In the genomic region with DNA sequence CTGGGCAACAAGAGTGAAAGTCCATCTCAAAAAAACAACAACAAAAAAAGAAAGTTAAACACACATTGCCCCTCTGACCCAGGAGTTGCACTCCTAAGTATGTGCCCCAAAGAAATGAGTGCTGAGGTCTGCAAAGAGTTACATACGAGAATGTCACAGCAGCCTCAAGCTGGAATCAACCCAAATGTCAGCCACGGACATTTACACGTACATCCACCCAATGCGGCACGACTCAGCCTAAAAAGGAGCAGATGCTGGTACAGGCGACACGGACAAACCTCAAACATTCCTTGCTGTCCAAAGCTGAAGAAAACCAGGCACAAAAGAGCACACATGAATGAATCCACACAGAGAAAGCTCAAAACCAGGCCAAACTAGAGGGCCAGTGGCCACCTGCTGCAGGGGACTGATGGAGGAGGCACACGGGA, we compare ENCODE assay signal across 10 cellular contexts. TPM values are rescaled to one million over a fixed set of nuclear protein-coding genes. Genes with fewer than 3 reads are reported as not detected.
DNase-seq lines count a peak whose midpoint lies in the region; ATAC-seq and TF ChIP-seq lines count a peak whose summit lies in the region.
"Had no signal": no experiment of that assay in that cellular context is flagged by ENCODE, and none has a peak within 500 bp of the region (broad histone marks: within the 10 kb centered on the region; RNA-seq: fewer than 3 reads in every experiment).

No MANE protein-coding gene starts in this region.

- H2BK5ac ChIP-seq in mesenchymal stem cell (ENCODE audit: low read depth, low read length, poor library complexity, severe bottlenecking) (no peak overlapping the region), trophoblast cell (ENCODE audit: low read depth, low read length, poor library complexity) (no peak overlapping the region)

- H3K9me3 ChIP-seq in breast epithelium (no peaks in the 10 kb centered on the region), mammary epithelial cell (replicated peaks; ENCODE audit: insufficient read depth, low read length) (no peaks in the 10 kb centered on the region), adipocyte (ENCODE audit: control insufficient read depth, low read length) (no peaks in the 10 kb centered on the region), mesenchymal stem cell (ENCODE audit: control insufficient read depth, low read length) (no peaks in the 10 kb centered on the region), upper lobe of right lung (no peaks in the 10 kb centered on the region), trophoblast cell (ENCODE audit: insufficient read depth, low read depth, low read length) (no peaks in the 10 kb centered on the region)

- H3K4me3 ChIP-seq in breast epithelium, result peak overlapping the region in 1 of 3 donors; percentile 16
- no peak overlapping the region for H3K4me3 ChIP-seq in mammary epithelial cell (replicated peaks in 1 of 3; ENCODE audit: insufficient read depth in 1 of 3, low read depth in 2 of 3, low read length in 3 of 3)
- peak overlapping the region; percentile 7 for H3K4me3 ChIP-seq in adipocyte (ENCODE audit: low read length)
- no peak overlapping the region for H3K4me3 ChIP-seq in mesenchymal stem cell (ENCODE audit: insufficient read depth in 1 of 2, low read depth in 1 of 2, low read length in 2 of 2)
- H3K4me3 ChIP-seq in upper lobe of right lung, result no peak overlapping the region
- H3K4me3 ChIP-seq in trophoblast cell (ENCODE audit: low read depth, low read length), result no peak overlapping the region

- H2BK12ac ChIP-seq in mesenchymal stem cell (ENCODE audit: low read length in 2 of 2), result peak overlapping the region in 1 of 2 experiments; percentile 45
- no peak overlapping the region for H2BK12ac ChIP-seq in trophoblast cell (ENCODE audit: low read length)

- CTCF ChIA-PET in mammary epithelial cell (lab: Charles Lee; ENCODE audit: low non-redundant PET), result no interaction called here

- H2AK5ac ChIP-seq in mesenchymal stem cell (ENCODE audit: low read length, severe bottlenecking) (peak overlapping the region; percentile 40), trophoblast cell (ENCODE audit: low read length) (no peak overlapping the region)

- H3K4ac ChIP-seq in mesenchymal stem cell (ENCODE audit: low read depth in 1 of 2, low read length in 2 of 2) (peak overlapping the region in 1 of 2 experiments; percentile 76), trophoblast cell (ENCODE audit: low read depth, low read length) (no peak overlapping the region)

- TF ChIP-seq CTCF in breast epithelium (IDR thresholded peaks at IDR 0.05) (no peak), mammary epithelial cell (conservative IDR thresholded peaks at IDR 0.05 in 1 of 2, IDR thresholded peaks at IDR 0.05 in 1 of 2; ENCODE audit: extremely low read depth in 1 of 2, insufficient read depth in 1 of 2, low read depth in 1 of 2, low read length in 2 of 2) (no peak), upper lobe of right lung (IDR thresholded peaks at IDR 0.05) (no peak)

- H2BK120ac ChIP-seq in mesenchymal stem cell (ENCODE audit: low read depth, low read length), result no peak overlapping the region
- H2BK120ac ChIP-seq in trophoblast cell (ENCODE audit: insufficient read depth, low read length, poor library complexity), result no peak overlapping the region

- no peak overlapping the region for H3K4me2 ChIP-seq in mammary epithelial cell (ENCODE audit: insufficient read depth, low read depth, low read length)
- H3K4me2 ChIP-seq in mesenchymal stem cell (ENCODE audit: low read length, poor library complexity, severe bottlenecking), result no peak overlapping the region
- H3K4me2 ChIP-seq in trophoblast cell (ENCODE audit: low read length), result no peak overlapping the region

- H2BK15ac ChIP-seq in mesenchymal stem cell (ENCODE audit: low read depth, poor library complexity, severe bottlenecking), result no peak overlapping the region

- H3K79me1 ChIP-seq in mesenchymal stem cell (replicated peaks; ENCODE audit: low read length, poor library complexity, severe bottlenecking), result peaks cover 39% of the 10 kb centered on the region
- H3K79me1 ChIP-seq in trophoblast cell (ENCODE audit: low read length), result no peaks in the 10 kb centered on the region

- in situ Hi-C loops in mammary epithelial cell (cut with MboI; ENCODE audit: low sequenced_read_pairs in 2 of 2), result no loop called here

- H3K27ac ChIP-seq in breast epithelium (peak overlapping the region; percentile 94 to 98), mammary epithelial cell (ENCODE audit: insufficient read depth, low read depth, low read length) (no peak overlapping the region), mesenchymal stem cell (ENCODE audit: low read length, poor library complexity, severe bottlenecking) (no peak overlapping the region), upper lobe of right lung (peak overlapping the region; percentile 48), trophoblast cell (ENCODE audit: low read depth, low read length) (no peak overlapping the region)

- no peaks in the 10 kb centered on the region for H3K36me3 ChIP-seq in breast epithelium
- no peaks in the 10 kb centered on the region for H3K36me3 ChIP-seq in mammary epithelial cell (ENCODE audit: insufficient read depth, low read length)
- no peaks in the 10 kb centered on the region for H3K36me3 ChIP-seq in adipocyte (ENCODE audit: control insufficient read depth, insufficient read depth, low read length, severe bottlenecking)
- H3K36me3 ChIP-seq in mesenchymal stem cell (ENCODE audit: control insufficient read depth in 1 of 2, insufficient read depth in 2 of 2, low read depth in 1 of 2, low read length in 2 of 2), result peaks cover 7 to 8% of the 10 kb centered on the region in 2 experiments
- no peaks in the 10 kb centered on the region for H3K36me3 ChIP-seq in upper lobe of right lung
- H3K36me3 ChIP-seq in trophoblast cell (ENCODE audit: control insufficient read depth in 1 of 2, insufficient read depth in 2 of 2, low read length in 2 of 2), result peaks cover 0 to 1% of the 10 kb centered on the region in 2 experiments

- WGBS in mammary epithelial cell (ENCODE audit: low coverage, missing lambda C conversion rate), result 91% methylated on average over 8 of the region's 8 CpGs
- 8% methylated on average over 7 of the region's 8 CpGs for WGBS in mesenchymal stem cell
- no CpG with 5 or more reads among the region's 8 CpGs for WGBS in trophoblast cell (ENCODE audit: extremely low coverage, insufficient coverage, insufficient read length)

- no peak for TF ChIP-seq POLR2A in breast epithelium (IDR thresholded peaks at IDR 0.05)

- H3K23ac ChIP-seq in mesenchymal stem cell (ENCODE audit: low read length in 2 of 2) (no peak overlapping the region), trophoblast cell (ENCODE audit: low read length) (no peak overlapping the region)

- ATAC-seq in upper lobe of right lung, result no peak
- ATAC-seq: WTC11 had no signal

- H3K18ac ChIP-seq in mesenchymal stem cell (ENCODE audit: low read depth in 1 of 2, low read length in 2 of 2), result peak overlapping the region in 1 of 2 experiments; percentile 80
- no peak overlapping the region for H3K18ac ChIP-seq in trophoblast cell (ENCODE audit: low read length)

- intact Hi-C loops in breast epithelium (cut with DNase I; ENCODE audit: low total_unique reads), result no loop called here
- intact Hi-C loops in mammary epithelial cell (cut with micrococcal nuclease), result no loop called here
- intact Hi-C loops in upper lobe of right lung (cut with DNase I), result loop anchor here (10.0 kb wide), 1 partner anchor 72 kb away; no protein-coding TSS in a partner anchor

- no peak for DNase-seq in breast epithelium (ENCODE audit: low spot score in 2 of 2)
- DNase-seq in mammary epithelial cell, result no peak
- peak; percentile 68 for DNase-seq in adipocyte (ENCODE audit: low read depth)
- peak; percentile 85 for DNase-seq in mesenchymal stem cell
- DNase-seq in upper lobe of right lung, result no peak
- no peak for DNase-seq in KG1 (lab: John Stamatoyannopoulos, UW)
- no peak for DNase-seq in trophoblast cell
- no peak for DNase-seq in middle frontal gyrus (ENCODE audit: extremely low spot score, low spot score)
- DNase-seq: NCI-H1694 had no signal

- H4K8ac ChIP-seq in mesenchymal stem cell (ENCODE audit: low read length) (no peak overlapping the region), trophoblast cell (ENCODE audit: low read depth, low read length) (no peak overlapping the region)

- H4K91ac ChIP-seq in mesenchymal stem cell (ENCODE audit: low read length), result peak overlapping the region; percentile 11
- no peak overlapping the region for H4K91ac ChIP-seq in trophoblast cell (ENCODE audit: low read depth, low read length)

- no TSS peak for BruUV-seq in mammary epithelial cell (replicated peaks; lab: Mats Ljungman, UMichigan)

- H3K14ac ChIP-seq in mesenchymal stem cell (ENCODE audit: low read length in 2 of 2) (peak overlapping the region in 1 of 2 experiments; percentile 63), trophoblast cell (ENCODE audit: low read length) (no peak overlapping the region)

- no peak overlapping the region for H4K12ac ChIP-seq in trophoblast cell (ENCODE audit: low read depth, low read length)

- H3K9ac ChIP-seq in mammary epithelial cell (ENCODE audit: insufficient read depth, low read length) (no peak overlapping the region), adipocyte (ENCODE audit: low read length) (peak overlapping the region; percentile 32), mesenchymal stem cell (ENCODE audit: low read length) (peak overlapping the region; percentile 56), trophoblast cell (ENCODE audit: low read length) (no peak overlapping the region)

- dilution Hi-C loops in mammary epithelial cell (cut with HindIII; ENCODE audit: low sequenced_read_pairs), result loop anchor here (5.0 kb wide), 1 partner anchor 45 kb away; a partner anchor contains a TSS

- no peaks in the 10 kb centered on the region for H4K20me1 ChIP-seq in mammary epithelial cell (ENCODE audit: insufficient read depth, low read length)

- H3K4me1 ChIP-seq in breast epithelium (peaks cover 40 to 74% of the 10 kb centered on the region in 2 donors), mammary epithelial cell (ENCODE audit: insufficient read depth, low read length) (peaks cover 28% of the 10 kb centered on the region), adipocyte (ENCODE audit: control insufficient read depth, insufficient read depth, low read length) (peaks cover 83% of the 10 kb centered on the region), mesenchymal stem cell (ENCODE audit: control insufficient read depth, insufficient read depth, low read depth, low read length) (peaks cover 56% of the 10 kb centered on the region), upper lobe of right lung (peaks cover 89% of the 10 kb centered on the region), trophoblast cell (ENCODE audit: control insufficient read depth in 1 of 2, insufficient read depth in 2 of 2, low read length in 2 of 2) (peaks cover 12 to 20% of the 10 kb centered on the region in 2 experiments)

- H3K79me2 ChIP-seq in mammary epithelial cell (ENCODE audit: insufficient read depth, low read length) (peaks cover 67% of the 10 kb centered on the region), trophoblast cell (ENCODE audit: control insufficient read depth, insufficient read depth, low read length, poor library complexity) (peaks cover 2% of the 10 kb centered on the region)

- H2AFZ ChIP-seq in mammary epithelial cell (ENCODE audit: low read depth, low read length) (no peak overlapping the region), mesenchymal stem cell (ENCODE audit: low read depth, low read length) (no peak overlapping the region), trophoblast cell (ENCODE audit: insufficient read depth, low read length, poor library complexity) (no peak overlapping the region)

- H3K27me3 ChIP-seq in breast epithelium, result no peaks in the 10 kb centered on the region
- no peaks in the 10 kb centered on the region for H3K27me3 ChIP-seq in mammary epithelial cell (ENCODE audit: insufficient read depth, low read length)
- no peaks in the 10 kb centered on the region for H3K27me3 ChIP-seq in adipocyte (replicated peaks; ENCODE audit: control insufficient read depth, insufficient read depth, low read length)
- no peaks in the 10 kb centered on the region for H3K27me3 ChIP-seq in mesenchymal stem cell (ENCODE audit: control insufficient read depth in 1 of 2, insufficient read depth in 1 of 2, low read length in 2 of 2)
- no peaks in the 10 kb centered on the region for H3K27me3 ChIP-seq in upper lobe of right lung
- no peaks in the 10 kb centered on the region for H3K27me3 ChIP-seq in trophoblast cell (ENCODE audit: insufficient read depth, low read length)

RNA-seq across cellular contexts. Expression of a gene that starts 46.8 kb away (rescaled TPM):
- total RNA-seq in breast epithelium (100 to 1,000 TPM in 2 of 3 donors, 10 to 100 TPM in 1; 62.6 to 121 (median 112) TPM), mammary epithelial cell (100 to 1,000 TPM in 1 of 2 donors, 10 to 100 TPM in 1; 86.3 to 153 TPM), upper lobe of right lung (108 TPM)
- 65.7 TPM for polyA plus RNA-seq in mammary epithelial cell
- 75.5 TPM for polyA minus RNA-seq in mammary epithelial cell
- polyA plus RNA-seq in mesenchymal stem cell (2013, experiment 1 of 2), result 229 TPM
- 222 TPM for polyA plus RNA-seq in mesenchymal stem cell (2013, experiment 2 of 2)
- 50.0 and 52.3 TPM in 2 replicates for polyA plus RNA-seq in trophoblast cell (2013)

Comparison
In these comparisons a context has a peak if more than half of its experiments do, and no peak if none do; other contexts are left out.
1. H3K27ac ChIP-seq: peak in breast epithelium (2 of 2) and upper lobe of right lung (single experiment); none in mammary epithelial cell (single experiment), mesenchymal stem cell (single experiment) and trophoblast cell (single experiment).
2. DNase-seq: peak in adipocyte (single experiment) and mesenchymal stem cell (single experiment); none in breast epithelium (0 of 2), mammary epithelial cell (single experiment), upper lobe of right lung (single experiment), KG1 (single experiment), trophoblast cell (0 of 2) and middle frontal gyrus (single experiment).
3. H3K9ac ChIP-seq: peak in adipocyte (single experiment) and mesenchymal stem cell (single experiment); none in mammary epithelial cell (single experiment) and trophoblast cell (single experiment).